In genomic region chr2:109287838-109288237, GRCh38 we compare ENCODE assay signal across 14 cellular contexts.
A peak's percentile ranks its signal among the peaks of the same experiment; 100 is the strongest.
DNase-seq lines count a peak whose midpoint lies in the region; ATAC-seq, FAIRE-seq and TF ChIP-seq lines count a peak whose summit lies in the region.
"Had no signal": no experiment of that assay in that cellular context is flagged by ENCODE, and none has a peak within 500 bp of the region (broad histone marks: within the 10 kb centered on the region; RNA-seq: fewer than 3 reads in every experiment).

No MANE protein-coding gene starts in this region.

- CTCF ChIA-PET in IMR-90 (lab: Yijun Ruan, JAX): no interaction called here

- no peak overlapping the region for H3K27ac ChIP-seq in BLaER1
- no peak overlapping the region for H3K27ac ChIP-seq in IMR-90 (ENCODE audit: insufficient read depth, low read length)
- no peak overlapping the region for H3K27ac ChIP-seq in kidney (ENCODE audit: low read depth in 2 of 2, low read length in 2 of 2)
- H3K27ac ChIP-seq in spleen: no peak overlapping the region
- no peak overlapping the region for H3K27ac ChIP-seq in GM23248

- H3K14ac ChIP-seq in IMR-90 (replicated peaks; ENCODE audit: low read depth, low read length): no peak overlapping the region

- no peak overlapping the region for H4K8ac ChIP-seq in IMR-90 (ENCODE audit: low read depth in 2 of 2, low read length in 2 of 2)

- DNase-seq in IMR-90: no peak
- peak; percentile 38 for DNase-seq in kidney
- DNase-seq in spleen: peak; percentile 30
- DNase-seq in GM23248: no peak
- DNase-seq in mucosa of descending colon: no peak
- DNase-seq: CD8-positive, alpha-beta T cell; COR-L47; DMS53; GOT3; H9 had no signal

- H2BK15ac ChIP-seq in IMR-90 (ENCODE audit: low read depth, low read length): no peak overlapping the region

- H2AFZ ChIP-seq in IMR-90 (replicated peaks; ENCODE audit: low read length, poor library complexity) (no peak overlapping the region), GM23248 (no peak overlapping the region)

- H3K4ac ChIP-seq in IMR-90 (ENCODE audit: low read depth, low read length): no peak overlapping the region

- no peak overlapping the region for H2AK9ac ChIP-seq in IMR-90 (replicated peaks; ENCODE audit: low read depth, low read length, poor library complexity)

- no peak overlapping the region for H2BK120ac ChIP-seq in IMR-90 (ENCODE audit: low read depth, low read length)

- intact Hi-C loops in IMR-90 (cut with micrococcal nuclease) (no loop called here), kidney (cut with DNase I) (no loop called here), spleen (cut with DNase I; ENCODE audit: low total_unique reads) (no loop called here), mucosa of descending colon (cut with DNase I, micrococcal nuclease) (no loop called here)

- H2AK5ac ChIP-seq in IMR-90 (ENCODE audit: low read depth, low read length): no peak overlapping the region

- 0 out of 2 replicates have a peak overlapping the region, but pooled peaks have one; percentile 6 for H2BK20ac ChIP-seq in IMR-90 (ENCODE audit: low read depth, low read length)

- H3K9ac ChIP-seq in BLaER1: no peak overlapping the region
- H3K9ac ChIP-seq in IMR-90 (ENCODE audit: low read depth, low read length): no peak overlapping the region
- no peak overlapping the region for H3K9ac ChIP-seq in kidney (ENCODE audit: low read length in 2 of 2)
- no peak overlapping the region for H3K9ac ChIP-seq in GM23248

- TF ChIP-seq CTCF in IMR-90 (conservative IDR thresholded peaks at IDR 0.05; ENCODE audit: low read depth, low read length): no peak
- no peak for TF ChIP-seq CTCF in kidney (IDR thresholded peaks at IDR 0.05; ENCODE audit: borderline replicate concordance, extremely low read depth, insufficient read depth)
- no peak for TF ChIP-seq CTCF in spleen (IDR thresholded peaks at IDR 0.05 in 8 of 11, conservative IDR thresholded peaks at IDR 0.05 in 3 of 11)
- no peak for TF ChIP-seq CTCF in mucosa of descending colon (IDR thresholded peaks at IDR 0.05)

- in situ Hi-C loops in IMR-90 (cut with MboI; ENCODE audit: low sequenced_read_pairs): no loop called here
- in situ Hi-C loops in GM23248 (cut with MboI): no loop called here

- peaks cover 29% of the 10 kb centered on the region for H3K9me1 ChIP-seq in IMR-90 (ENCODE audit: insufficient read depth, low read length)

- no peak for FAIRE-seq in kidney (lab: Jason Lieb, UNC)
- FAIRE-seq: A204.1, D721Med had no signal

- H3K4me1 ChIP-seq in BLaER1 (peaks cover 56% of the 10 kb centered on the region), IMR-90 (ENCODE audit: control insufficient read depth, insufficient read depth, low read length) (peaks cover 30% of the 10 kb centered on the region), kidney (ENCODE audit: control insufficient read depth in 1 of 2, insufficient read depth in 1 of 2, low read depth in 1 of 2, low read length in 2 of 2) (peaks cover 23% of the 10 kb centered on the region in 2 donors), spleen (peaks cover 0 to 12% (median 3%) of the 10 kb centered on the region in 6 donors), GM23248 (ENCODE audit: insufficient read depth) (0 out of 2 replicates have a peak, but pooled peaks cover 3% of the 10 kb centered on the region), mucosa of descending colon (ENCODE audit: low read depth) (no peaks in the 10 kb centered on the region)

- no peak overlapping the region for H4K5ac ChIP-seq in IMR-90 (ENCODE audit: low read depth, low read length)

- peaks cover 42 to 94% of the 10 kb centered on the region in 2 experiments for H3K79me1 ChIP-seq in IMR-90 (ENCODE audit: low read depth in 1 of 2, low read length in 2 of 2)

- no peak overlapping the region for H4K91ac ChIP-seq in IMR-90 (ENCODE audit: insufficient read depth, low read depth, low read length)

- 100% methylated on average over 1 of the region's 2 CpGs; no CpG with 5 or more reads in 1 of the 2 experiments for WGBS in IMR-90 (ENCODE audit: extremely low coverage in 2 of 2, insufficient read length in 1 of 2), 2 experiments
- 88 to 97% (median 94%) methylated on average over 2 of the region's 2 CpGs for WGBS in spleen, 5 donors
- 82 to 87% methylated on average over 2 of the region's 2 CpGs for WGBS in GM23248 (ENCODE audit: low coverage in 1 of 2, low lambda C conversion rate in 2 of 2, missing lambda C conversion rate in 2 of 2), 2 experiments

- dilution Hi-C loops in IMR-90 (cut with HindIII; ENCODE audit: low sequenced_read_pairs, unreplicated experiment): no loop called here

- BruUV-seq in IMR-90 (replicated peaks; lab: Mats Ljungman, UMichigan): no TSS peak

- H3K36me3 ChIP-seq in BLaER1 (no peaks in the 10 kb centered on the region), IMR-90 (ENCODE audit: control insufficient read depth, insufficient read depth, low read length) (no peaks in the 10 kb centered on the region), kidney (ENCODE audit: control insufficient read depth in 1 of 2, insufficient read depth in 2 of 2, low read length in 2 of 2) (no peaks in the 10 kb centered on the region), spleen (no peaks in the 10 kb centered on the region), GM23248 (ENCODE audit: low read depth) (no peaks in the 10 kb centered on the region), mucosa of descending colon (ENCODE audit: low read depth) (no peaks in the 10 kb centered on the region)

- H3K9me2 ChIP-seq in GM23248 (ENCODE audit: insufficient read depth): no peaks in the 10 kb centered on the region

- no peak for ATAC-seq in IMR-90 (ENCODE audit: low read depth)
- ATAC-seq in HG03378 (IDR thresholded peaks at IDR 0.05; ENCODE audit: unreplicated experiment): no peak
- ATAC-seq in mucosa of descending colon: no peak
- ATAC-seq: CD8-positive, alpha-beta T cell had no signal

- H3K27me3 ChIP-seq in BLaER1 (no peaks in the 10 kb centered on the region), IMR-90 (ENCODE audit: control insufficient read depth, insufficient read depth, low read length) (no peaks in the 10 kb centered on the region), spleen (replicated peaks in 1 of 7) (no peaks in the 10 kb centered on the region), GM23248 (replicated peaks; ENCODE audit: insufficient read depth) (no peaks in the 10 kb centered on the region)

- H2BK5ac ChIP-seq in IMR-90 (ENCODE audit: low read depth, low read length, poor library complexity, severe bottlenecking): no peak overlapping the region

- H3K23ac ChIP-seq in IMR-90 (ENCODE audit: low read depth, low read length): no peak overlapping the region

- no peak for TF ChIP-seq POLR2A in IMR-90 (IDR thresholded peaks at IDR 0.05; ENCODE audit: low read depth, low read length)
- TF ChIP-seq POLR2A in spleen (IDR thresholded peaks at IDR 0.05): no peak

- no peak for TF ChIP-seq RAD21 in IMR-90 (IDR thresholded peaks at IDR 0.05; ENCODE audit: low read length)

- H3K56ac ChIP-seq in IMR-90 (ENCODE audit: extremely low read depth, insufficient read depth, low read length): no peak overlapping the region

- no peaks in the 10 kb centered on the region for H3F3A ChIP-seq in GM23248 (ENCODE audit: insufficient read depth)

- H3K9me3 ChIP-seq in BLaER1 (no peaks in the 10 kb centered on the region), IMR-90 (ENCODE audit: control insufficient read depth, insufficient read depth, low read length) (no peaks in the 10 kb centered on the region), kidney (ENCODE audit: control insufficient read depth in 1 of 2, low read length in 2 of 2) (no peaks in the 10 kb centered on the region), spleen (no peaks in the 10 kb centered on the region), GM23248 (ENCODE audit: low read depth) (no peaks in the 10 kb centered on the region), mucosa of descending colon (no peaks in the 10 kb centered on the region)

- H3K4me3 ChIP-seq in BLaER1 (no peak overlapping the region), IMR-90 (ENCODE audit: insufficient read depth, low read depth, low read length) (no peak overlapping the region), kidney (ENCODE audit: low read length in 2 of 2) (no peak overlapping the region), spleen (no peak overlapping the region), GM23248 (no peak overlapping the region), mucosa of descending colon (no peak overlapping the region)

- H3K4me2 ChIP-seq in BLaER1: peak overlapping the region; percentile 49; the same call in 1 of the 2 replicates
- H3K4me2 ChIP-seq in IMR-90 (ENCODE audit: low read depth, low read length): no peak overlapping the region
- H3K4me2 ChIP-seq in GM23248 (ENCODE audit: unreplicated experiment): no peak overlapping the region

- H4K20me1 ChIP-seq in BLaER1: peaks cover 76% of the 10 kb centered on the region
- H4K20me1 ChIP-seq in IMR-90 (ENCODE audit: insufficient read depth, low read length): peaks cover 83% of the 10 kb centered on the region
- H4K20me1 ChIP-seq in GM23248 (ENCODE audit: insufficient read depth): no peaks in the 10 kb centered on the region; the same call in 1 of the 2 replicates

- H3K79me2 ChIP-seq in GM23248 (ENCODE audit: insufficient read depth): peaks cover 9% of the 10 kb centered on the region; the same call in 1 of the 2 replicates

- POLR2A ChIA-PET in IMR-90 (lab: Charles Lee; ENCODE audit: unreplicated experiment): no interaction called here

- H3K18ac ChIP-seq in IMR-90 (ENCODE audit: low read depth, low read length): no peak overlapping the region

TF ChIP-seq in IMR-90, 13 proteins besides CTCF, POLR2A, EP300 and RAD21:
- no peak for TF ChIP-seq NFE2L2 (IDR thresholded peaks at IDR 0.05; ENCODE audit: low read depth, low read length)
- no peak for TF ChIP-seq SMC3 (IDR thresholded peaks at IDR 0.05; ENCODE audit: low read depth, low read length)
- TF ChIP-seq ELK1 (IDR thresholded peaks at IDR 0.05; ENCODE audit: borderline replicate concordance, low read depth, low read length): no peak
- no peak for TF ChIP-seq MAZ (IDR thresholded peaks at IDR 0.05; ENCODE audit: borderline replicate concordance, low read depth, low read length)
TF ChIP-seq in IMR-90: peak in this region for 0.

Comparison
In these comparisons a context has a peak if more than half of its experiments do, and no peak if none do; other contexts are left out.
1. DNase-seq: peak in kidney (single experiment) and spleen (single experiment); none in IMR-90 (single experiment), GM23248 (single experiment) and mucosa of descending colon (0 of 3).